Comparison of ENCODE assay signal across 10 cellular contexts in genomic region chr22:32413715-32414114, GRCh38. TPM values are rescaled to one million over a fixed set of nuclear protein-coding genes. Genes with fewer than 3 reads are reported as not detected.
DNase-seq lines count a peak whose midpoint lies in the region; ATAC-seq, FAIRE-seq and TF ChIP-seq lines count a peak whose summit lies in the region.
"Had no signal": no experiment of that assay in that cellular context is flagged by ENCODE, and none has a peak within 500 bp of the region (broad histone marks: within the 10 kb centered on the region; RNA-seq: fewer than 3 reads in every experiment).

No MANE protein-coding gene starts in this region.

- no peaks in the 10 kb centered on the region for H3K36me3 ChIP-seq in neural progenitor cell

- peaks cover 7% of the 10 kb centered on the region for H3K4me1 ChIP-seq in neural progenitor cell

- H3K36me3 Mint-ChIP-seq in neural progenitor cell, result no peaks in the 10 kb centered on the region
- peaks cover 15% of the 10 kb centered on the region for H3K36me3 Mint-ChIP-seq in activated CD4-positive, alpha-beta T cell treated with anti-CD3 and anti-CD28 coated beads, Interleukin-2, amount 10 ng/mL, durations not matched to agents 24 days and 14 days (ENCODE audit: low read depth)

- no peak for ATAC-seq in GM21825 (IDR thresholded peaks at IDR 0.05; ENCODE audit: unreplicated experiment)

- H3K79me2 ChIP-seq in neural progenitor cell (ENCODE audit: low read depth), result peaks cover 30% of the 10 kb centered on the region

- H3K4me1 Mint-ChIP-seq in neural progenitor cell, result peaks cover 25% of the 10 kb centered on the region
- peaks cover 27% of the 10 kb centered on the region for H3K4me1 Mint-ChIP-seq in activated CD4-positive, alpha-beta T cell treated with anti-CD3 and anti-CD28 coated beads, Interleukin-2, amount 10 ng/mL, durations not matched to agents 24 days and 14 days

- H2AFZ ChIP-seq in neural progenitor cell (replicated peaks), result peak overlapping the region; percentile 79

- FAIRE-seq in HTR-8/SVneo (lab: Jason Lieb, UNC), result no peak

- no peak overlapping the region for H3K27ac ChIP-seq in neural progenitor cell
- H3K27ac ChIP-seq: vagina had no signal

- no peak overlapping the region for H3K9ac ChIP-seq in neural progenitor cell

- peaks cover 11% of the 10 kb centered on the region for H3K27me3 Mint-ChIP-seq in neural progenitor cell (ENCODE audit: insufficient read depth, low read depth)
- H3K27me3 Mint-ChIP-seq in activated CD4-positive, alpha-beta T cell treated with anti-CD3 and anti-CD28 coated beads, Interleukin-2, amount 10 ng/mL, durations not matched to agents 24 days and 14 days, result peaks cover 15% of the 10 kb centered on the region

- DNase-seq in GM10266 (ENCODE audit: extremely low spot score) (peak; percentile 26), LHCN-M2 (ENCODE audit: low read depth) (peak; percentile 16), cerebellar cortex (ENCODE audit: low spot score) (peak; percentile 19), neural progenitor cell (ENCODE audit: low spot score) (no peak), HTR-8/SVneo (ENCODE audit: insufficient read length, low spot score) (no peak)
- no peak for DNase-seq in activated CD4-positive, alpha-beta T cell treated with anti-CD3 and anti-CD28 coated beads, Interleukin-2, amount 10 ng/mL, durations not matched to agents 24 days and 14 days
- DNase-seq: NCI-H2029; stimulated activated CD4-positive, alpha-beta T cell treated with anti-CD3 and anti-CD28 coated beads, Interleukin-12 subunit alpha, Interleukin-12 subunit beta, amount 100 ng/mL, for 4 hours had no signal

- TF ChIP-seq CTCF in GM10266 (IDR thresholded peaks at IDR 0.05; ENCODE audit: control insufficient read depth, insufficient read depth, low read depth, missing control alignments), result no peak
- TF ChIP-seq CTCF in neural progenitor cell (IDR thresholded peaks at IDR 0.05), result peak; percentile 49

- H3K4me2 ChIP-seq in neural progenitor cell, result no peak overlapping the region

- H3K27ac Mint-ChIP-seq in neural progenitor cell, result peak overlapping the region; percentile 29
- no peak overlapping the region for H3K27ac Mint-ChIP-seq in activated CD4-positive, alpha-beta T cell treated with anti-CD3 and anti-CD28 coated beads, Interleukin-2, amount 10 ng/mL, durations not matched to agents 24 days and 14 days

- no peak overlapping the region for H3K4me3 Mint-ChIP-seq in neural progenitor cell
- H3K4me3 Mint-ChIP-seq in activated CD4-positive, alpha-beta T cell treated with anti-CD3 and anti-CD28 coated beads, Interleukin-2, amount 10 ng/mL, durations not matched to agents 24 days and 14 days, result no peak overlapping the region

- H3K9me3 Mint-ChIP-seq in neural progenitor cell, result no peaks in the 10 kb centered on the region
- H3K9me3 Mint-ChIP-seq in activated CD4-positive, alpha-beta T cell treated with anti-CD3 and anti-CD28 coated beads, Interleukin-2, amount 10 ng/mL, durations not matched to agents 24 days and 14 days, result no peaks in the 10 kb centered on the region

- no peaks in the 10 kb centered on the region for H3F3A ChIP-seq in neural progenitor cell (ENCODE audit: low read depth)

- peaks cover 27% of the 10 kb centered on the region for H4K20me1 ChIP-seq in neural progenitor cell (ENCODE audit: low read depth)

- H3K9me3 ChIP-seq in neural progenitor cell (ENCODE audit: low read depth), result no peaks in the 10 kb centered on the region
- H3K9me3 ChIP-seq: vagina had no signal

- intact Hi-C loops in activated CD4-positive, alpha-beta T cell treated with anti-CD3 and anti-CD28 coated beads, Interleukin-2, amount 10 ng/mL, durations not matched to agents 24 days and 14 days (cut with micrococcal nuclease), result loop anchor here (5.0 kb wide), 1 partner anchor 271 kb away; no protein-coding TSS in a partner anchor

- no peak overlapping the region for H3K4me3 ChIP-seq in neural progenitor cell
- H3K4me3 ChIP-seq: vagina had no signal

- peaks cover 30% of the 10 kb centered on the region for H3K27me3 ChIP-seq in neural progenitor cell
- H3K27me3 ChIP-seq: vagina had no signal

RNA-seq across cellular contexts. Expression of gene RTCB, which starts 1.7 kb away (rescaled TPM):
- total RNA-seq in LHCN-M2 (2014; rRNA removed) (101 and 102 TPM in 2 replicates), neural progenitor cell (ENCODE audit: low replicate concordance) (162 and 215 TPM in 2 replicates)
- polyA plus RNA-seq in LHCN-M2 (2012), result 79.3 TPM
- 104 and 105 TPM in 2 replicates for total RNA-seq in activated CD4-positive, alpha-beta T cell treated with anti-CD3 and anti-CD28 coated beads, Interleukin-2, amount 10 ng/mL, durations not matched to agents 24 days and 14 days

RNA-seq across cellular contexts. Expression of gene BPIFC, which starts 50.5 kb away (rescaled TPM):
- total RNA-seq in LHCN-M2 (2014; rRNA removed) (not detected in 2 replicates), neural progenitor cell (ENCODE audit: low replicate concordance) (not detected in 2 replicates)
- not detected for polyA plus RNA-seq in LHCN-M2 (2012)
- total RNA-seq in activated CD4-positive, alpha-beta T cell treated with anti-CD3 and anti-CD28 coated beads, Interleukin-2, amount 10 ng/mL, durations not matched to agents 24 days and 14 days, result not detected in 2 replicates
- total RNA-seq: vagina had no signal

RNA-seq across cellular contexts. Expression of gene RFPL3, which starts 56.0 kb away (rescaled TPM):
- not detected in 2 replicates for total RNA-seq in LHCN-M2 (2014; rRNA removed)
- not detected for polyA plus RNA-seq in LHCN-M2 (2012)
- total RNA-seq in neural progenitor cell (ENCODE audit: low replicate concordance), result 0.09 TPM in 1 of 2 replicates, not detected in the other
- not detected in 2 replicates for total RNA-seq in activated CD4-positive, alpha-beta T cell treated with anti-CD3 and anti-CD28 coated beads, Interleukin-2, amount 10 ng/mL, durations not matched to agents 24 days and 14 days
- total RNA-seq: vagina had no signal

Comparison
In these comparisons a context has a peak if more than half of its experiments do, and no peak if none do; other contexts are left out.
1. DNase-seq: peak in GM10266 (single experiment), LHCN-M2 (single experiment) and cerebellar cortex (single experiment); none in neural progenitor cell (single experiment), activated CD4-positive, alpha-beta T cell treated with anti-CD3 and anti-CD28 coated beads, Interleukin-2, amount 10 ng/mL, durations not matched to agents 24 days and 14 days (single experiment) and HTR-8/SVneo (single experiment).